Comparison of ENCODE assay signal across 1 cellular context in genomic region chr6:154414021-154414813, GRCh38.
A peak's percentile ranks its signal among the peaks of the same experiment; 100 is the strongest.
TF ChIP-seq lines count a peak whose summit lies in the region.

No MANE protein-coding gene starts in this region.

TF ChIP-seq in HepG2, 621 proteins besides CTCF, POLR2A, EP300 and RAD21 (continued from another document and continues in another):
- TF ChIP-seq, protein P1, sequence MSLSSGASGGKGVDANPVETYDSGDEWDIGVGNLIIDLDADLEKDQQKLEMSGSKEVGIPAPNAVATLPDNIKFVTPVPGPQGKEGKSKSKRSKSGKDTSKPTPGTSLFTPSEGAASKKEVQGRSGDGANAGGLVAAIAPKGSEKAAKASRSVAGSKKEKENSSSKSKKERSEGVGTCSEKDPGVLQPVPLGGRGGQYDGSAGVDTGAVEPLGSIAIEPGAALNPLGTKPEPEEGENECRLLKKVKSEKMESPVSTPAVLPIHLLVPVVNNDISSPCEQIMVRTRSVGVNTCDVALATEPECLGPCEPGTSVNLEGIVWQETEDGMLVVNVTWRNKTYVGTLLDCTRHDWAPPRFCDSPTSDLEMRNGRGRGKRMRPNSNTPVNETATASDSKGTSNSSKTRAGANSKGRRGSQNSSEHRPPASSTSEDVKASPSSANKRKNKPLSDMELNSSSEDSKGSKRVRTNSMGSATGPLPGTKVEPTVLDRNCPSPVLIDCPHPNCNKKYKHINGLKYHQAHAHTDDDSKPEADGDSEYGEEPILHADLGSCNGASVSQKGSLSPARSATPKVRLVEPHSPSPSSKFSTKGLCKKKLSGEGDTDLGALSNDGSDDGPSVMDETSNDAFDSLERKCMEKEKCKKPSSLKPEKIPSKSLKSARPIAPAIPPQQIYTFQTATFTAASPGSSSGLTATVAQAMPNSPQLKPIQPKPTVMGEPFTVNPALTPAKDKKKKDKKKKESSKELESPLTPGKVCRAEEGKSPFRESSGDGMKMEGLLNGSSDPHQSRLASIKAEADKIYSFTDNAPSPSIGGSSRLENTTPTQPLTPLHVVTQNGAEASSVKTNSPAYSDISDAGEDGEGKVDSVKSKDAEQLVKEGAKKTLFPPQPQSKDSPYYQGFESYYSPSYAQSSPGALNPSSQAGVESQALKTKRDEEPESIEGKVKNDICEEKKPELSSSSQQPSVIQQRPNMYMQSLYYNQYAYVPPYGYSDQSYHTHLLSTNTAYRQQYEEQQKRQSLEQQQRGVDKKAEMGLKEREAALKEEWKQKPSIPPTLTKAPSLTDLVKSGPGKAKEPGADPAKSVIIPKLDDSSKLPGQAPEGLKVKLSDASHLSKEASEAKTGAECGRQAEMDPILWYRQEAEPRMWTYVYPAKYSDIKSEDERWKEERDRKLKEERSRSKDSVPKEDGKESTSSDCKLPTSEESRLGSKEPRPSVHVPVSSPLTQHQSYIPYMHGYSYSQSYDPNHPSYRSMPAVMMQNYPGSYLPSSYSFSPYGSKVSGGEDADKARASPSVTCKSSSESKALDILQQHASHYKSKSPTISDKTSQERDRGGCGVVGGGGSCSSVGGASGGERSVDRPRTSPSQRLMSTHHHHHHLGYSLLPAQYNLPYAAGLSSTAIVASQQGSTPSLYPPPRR (CRISPR knock-in tag; IDR thresholded peaks at IDR 0.05; ENCODE audit: borderline replicate concordance): peak; percentile 46
- TF ChIP-seq CSRNP2 (CRISPR knock-in tag; conservative IDR thresholded peaks at IDR 0.05; ENCODE audit: low read depth) (no peak), NAIF1 (CRISPR knock-in tag; IDR thresholded peaks at IDR 0.05; ENCODE audit: borderline replicate concordance) (no peak), U2AF1 (optimal IDR thresholded peaks at IDR 0.05; ENCODE audit: low read depth, low read length) (no peak), CAMTA2 (CRISPR knock-in tag; IDR thresholded peaks at IDR 0.05; ENCODE audit: borderline replicate concordance) (no peak), NFKBIZ (CRISPR knock-in tag; IDR thresholded peaks at IDR 0.05) (0 out of 2 replicates have a peak, but pooled peaks have one; percentile 48), ARID2 (CRISPR knock-in tag; IDR thresholded peaks at IDR 0.05; ENCODE audit: borderline replicate concordance) (no peak), FOXA3 (CRISPR knock-in tag; IDR thresholded peaks at IDR 0.05) (peak; percentile 93), PAWR (CRISPR knock-in tag; IDR thresholded peaks at IDR 0.05; ENCODE audit: borderline replicate concordance) (no peak), TBL1XR1 (IDR thresholded peaks at IDR 0.05; ENCODE audit: borderline replicate concordance, low read length, partially characterized antibody) (no peak), IKZF1 (IDR thresholded peaks at IDR 0.05) (no peak), ZNF570 (CRISPR knock-in tag; IDR thresholded peaks at IDR 0.05; ENCODE audit: borderline replicate concordance) (no peak), MAF1 (CRISPR knock-in tag; IDR thresholded peaks at IDR 0.05; ENCODE audit: borderline replicate concordance) (no peak), ZNF562 (CRISPR knock-in tag; IDR thresholded peaks at IDR 0.05; ENCODE audit: borderline replicate concordance) (no peak), ELK4 (CRISPR knock-in tag; IDR thresholded peaks at IDR 0.05; ENCODE audit: borderline replicate concordance) (no peak), SP4 (CRISPR knock-in tag; IDR thresholded peaks at IDR 0.05) (no peak), KDM5B (CRISPR knock-in tag; IDR thresholded peaks at IDR 0.05; ENCODE audit: borderline replicate concordance) (no peak), TEAD2 (CRISPR knock-in tag; IDR thresholded peaks at IDR 0.05) (no peak), ATF7 (IDR thresholded peaks at IDR 0.05) (no peak), ATF7 (CRISPR knock-in tag; IDR thresholded peaks at IDR 0.05) (no peak; the same call in 1 of the 2 replicates), ZSCAN9 (CRISPR knock-in tag; IDR thresholded peaks at IDR 0.05; ENCODE audit: borderline replicate concordance) (no peak), RAD51 (IDR thresholded peaks at IDR 0.05; ENCODE audit: borderline replicate concordance) (no peak), AGO1 (IDR thresholded peaks at IDR 0.05; ENCODE audit: low read depth, low read length, poor library complexity, severe bottlenecking) (no peak), IRF2 (CRISPR knock-in tag; IDR thresholded peaks at IDR 0.05) (0 out of 2 replicates have a peak, but pooled peaks have one; percentile 35), ZNF766 (CRISPR knock-in tag; IDR thresholded peaks at IDR 0.05; ENCODE audit: borderline replicate concordance) (no peak), ATF6 (CRISPR knock-in tag; conservative IDR thresholded peaks at IDR 0.05) (no peak), ZNF44 (CRISPR knock-in tag; IDR thresholded peaks at IDR 0.05) (no peak), DNMT1 (CRISPR knock-in tag; IDR thresholded peaks at IDR 0.05) (no peak), PHF20 (CRISPR knock-in tag; IDR thresholded peaks at IDR 0.05) (no peak; the same call in 1 of the 2 replicates), ZMYM3 (CRISPR knock-in tag; IDR thresholded peaks at IDR 0.05) (no peak), MATR3 (CRISPR knock-in tag; IDR thresholded peaks at IDR 0.05) (no peak), MTF2 (CRISPR knock-in tag; IDR thresholded peaks at IDR 0.05; ENCODE audit: borderline replicate concordance) (no peak), ZFP36L2 (CRISPR knock-in tag; IDR thresholded peaks at IDR 0.05) (no peak), MTA1 (CRISPR knock-in tag; IDR thresholded peaks at IDR 0.05; ENCODE audit: borderline replicate concordance) (no peak), TEF (CRISPR knock-in tag; IDR thresholded peaks at IDR 0.05) (no peak), TCF7 (IDR thresholded peaks at IDR 0.05; ENCODE audit: low read depth) (peak; percentile 37; the same call in 1 of the 2 replicates), SUZ12 (IDR thresholded peaks at IDR 0.05; ENCODE audit: low read depth, low read length) (no peak), RXRB (CRISPR knock-in tag; IDR thresholded peaks at IDR 0.05; ENCODE audit: borderline replicate concordance) (0 out of 2 replicates have a peak, but pooled peaks have one; percentile 47), RXRA (CRISPR knock-in tag; IDR thresholded peaks at IDR 0.05) (no peak; the same call in 1 of the 2 replicates), ZBTB39 (CRISPR knock-in tag; IDR thresholded peaks at IDR 0.05) (no peak), HES4 (CRISPR knock-in tag; IDR thresholded peaks at IDR 0.05; ENCODE audit: borderline replicate concordance) (no peak), ZNF777 (CRISPR knock-in tag; IDR thresholded peaks at IDR 0.05) (no peak), KDM5A (IDR thresholded peaks at IDR 0.05; ENCODE audit: borderline replicate concordance, low read length) (no peak), CENPT (CRISPR knock-in tag; IDR thresholded peaks at IDR 0.05; ENCODE audit: low read depth) (no peak), ZNF160 (CRISPR knock-in tag; IDR thresholded peaks at IDR 0.05) (no peak), ZBTB26 (CRISPR knock-in tag; IDR thresholded peaks at IDR 0.05; ENCODE audit: borderline replicate concordance) (no peak)
- TF ChIP-seq, protein P2, sequence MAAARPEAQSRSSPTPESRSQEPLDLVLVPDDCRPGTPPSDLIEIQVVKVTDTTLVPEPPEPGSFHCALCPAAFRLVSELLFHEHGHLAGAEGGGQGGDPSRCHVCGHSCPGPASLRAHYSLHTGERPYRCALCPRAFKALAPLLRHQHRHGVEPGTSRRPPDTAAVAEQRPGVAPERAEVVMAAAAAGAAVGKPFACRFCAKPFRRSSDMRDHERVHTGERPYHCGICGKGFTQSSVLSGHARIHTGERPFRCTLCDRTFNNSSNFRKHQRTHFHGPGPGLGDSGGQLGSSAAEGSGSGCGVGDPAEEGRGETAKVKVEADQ (CRISPR knock-in tag; IDR thresholded peaks at IDR 0.05; ENCODE audit: borderline replicate concordance): no peak
- TF ChIP-seq, protein P3, sequence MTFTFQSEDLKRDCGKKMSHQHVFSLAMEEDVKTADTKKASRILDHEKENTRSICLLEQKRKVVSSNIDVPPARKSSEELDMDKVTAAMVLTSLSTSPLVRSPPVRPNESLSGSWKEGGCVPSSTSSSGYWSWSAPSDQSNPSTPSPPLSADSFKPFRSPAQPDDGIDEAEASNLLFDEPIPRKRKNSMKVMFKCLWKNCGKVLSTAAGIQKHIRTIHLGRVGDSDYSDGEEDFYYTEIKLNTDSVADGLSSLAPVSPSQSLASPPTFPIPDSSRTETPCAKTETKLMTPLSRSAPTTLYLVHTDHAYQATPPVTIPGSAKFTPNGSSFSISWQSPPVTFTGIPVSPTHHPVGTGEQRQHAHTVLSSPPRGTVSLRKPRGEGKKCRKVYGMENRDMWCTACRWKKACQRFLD (CRISPR knock-in tag; IDR thresholded peaks at IDR 0.05; ENCODE audit: borderline replicate concordance): no peak
- TF ChIP-seq, protein P4, sequence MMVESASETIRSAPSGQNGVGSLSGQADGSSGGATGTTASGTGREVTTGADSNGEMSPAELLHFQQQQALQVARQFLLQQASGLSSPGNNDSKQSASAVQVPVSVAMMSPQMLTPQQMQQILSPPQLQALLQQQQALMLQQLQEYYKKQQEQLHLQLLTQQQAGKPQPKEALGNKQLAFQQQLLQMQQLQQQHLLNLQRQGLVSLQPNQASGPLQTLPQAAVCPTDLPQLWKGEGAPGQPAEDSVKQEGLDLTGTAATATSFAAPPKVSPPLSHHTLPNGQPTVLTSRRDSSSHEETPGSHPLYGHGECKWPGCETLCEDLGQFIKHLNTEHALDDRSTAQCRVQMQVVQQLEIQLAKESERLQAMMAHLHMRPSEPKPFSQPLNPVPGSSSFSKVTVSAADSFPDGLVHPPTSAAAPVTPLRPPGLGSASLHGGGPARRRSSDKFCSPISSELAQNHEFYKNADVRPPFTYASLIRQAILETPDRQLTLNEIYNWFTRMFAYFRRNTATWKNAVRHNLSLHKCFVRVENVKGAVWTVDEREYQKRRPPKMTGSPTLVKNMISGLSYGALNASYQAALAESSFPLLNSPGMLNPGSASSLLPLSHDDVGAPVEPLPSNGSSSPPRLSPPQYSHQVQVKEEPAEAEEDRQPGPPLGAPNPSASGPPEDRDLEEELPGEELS (CRISPR knock-in tag; IDR thresholded peaks at IDR 0.05): peak; percentile 94
- TF ChIP-seq, protein P5, sequence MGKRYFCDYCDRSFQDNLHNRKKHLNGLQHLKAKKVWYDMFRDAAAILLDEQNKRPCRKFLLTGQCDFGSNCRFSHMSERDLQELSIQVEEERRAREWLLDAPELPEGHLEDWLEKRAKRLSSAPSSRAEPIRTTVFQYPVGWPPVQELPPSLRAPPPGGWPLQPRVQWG (CRISPR knock-in tag; IDR thresholded peaks at IDR 0.05; ENCODE audit: borderline replicate concordance, low read depth): no peak
